Comparison of ENCODE assay signal across 1 cellular context in genomic region chr19:35569281-35569781, GRCh38.
TF ChIP-seq lines count a peak whose summit lies in the region.

No MANE protein-coding gene starts in this region.

TF ChIP-seq in HepG2, 621 proteins besides CTCF, POLR2A, EP300 and RAD21 (continued from another document and continues in another):
- TF ChIP-seq, protein P1, sequence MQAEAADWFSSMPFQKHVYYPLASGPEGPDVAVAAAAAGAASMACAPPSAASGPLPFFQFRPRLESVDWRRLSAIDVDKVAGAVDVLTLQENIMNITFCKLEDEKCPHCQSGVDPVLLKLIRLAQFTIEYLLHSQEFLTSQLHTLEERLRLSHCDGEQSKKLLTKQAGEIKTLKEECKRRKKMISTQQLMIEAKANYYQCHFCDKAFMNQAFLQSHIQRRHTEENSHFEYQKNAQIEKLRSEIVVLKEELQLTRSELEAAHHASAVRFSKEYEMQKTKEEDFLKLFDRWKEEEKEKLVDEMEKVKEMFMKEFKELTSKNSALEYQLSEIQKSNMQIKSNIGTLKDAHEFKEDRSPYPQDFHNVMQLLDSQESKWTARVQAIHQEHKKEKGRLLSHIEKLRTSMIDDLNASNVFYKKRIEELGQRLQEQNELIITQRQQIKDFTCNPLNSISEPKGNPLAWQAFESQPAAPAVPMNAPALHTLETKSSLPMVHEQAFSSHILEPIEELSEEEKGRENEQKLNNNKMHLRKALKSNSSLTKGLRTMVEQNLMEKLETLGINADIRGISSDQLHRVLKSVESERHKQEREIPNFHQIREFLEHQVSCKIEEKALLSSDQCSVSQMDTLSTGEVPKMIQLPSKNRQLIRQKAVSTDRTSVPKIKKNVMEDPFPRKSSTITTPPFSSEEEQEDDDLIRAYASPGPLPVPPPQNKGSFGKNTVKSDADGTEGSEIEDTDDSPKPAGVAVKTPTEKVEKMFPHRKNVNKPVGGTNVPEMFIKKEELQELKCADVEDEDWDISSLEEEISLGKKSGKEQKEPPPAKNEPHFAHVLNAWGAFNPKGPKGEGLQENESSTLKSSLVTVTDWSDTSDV (CRISPR knock-in tag; IDR thresholded peaks at IDR 0.05) = no peak
- TF ChIP-seq MTF2 (CRISPR knock-in tag; IDR thresholded peaks at IDR 0.05; ENCODE audit: borderline replicate concordance) = no peak
- TF ChIP-seq ZNF383 (CRISPR knock-in tag; IDR thresholded peaks at IDR 0.05; ENCODE audit: borderline replicate concordance) = no peak
- no peak for TF ChIP-seq ZNF3 (CRISPR knock-in tag; IDR thresholded peaks at IDR 0.05)
- TF ChIP-seq ZBTB8A (CRISPR knock-in tag; IDR thresholded peaks at IDR 0.05; ENCODE audit: borderline replicate concordance, low read depth) = no peak
- TF ChIP-seq MIER2 (CRISPR knock-in tag; IDR thresholded peaks at IDR 0.05) = peak; percentile 72; the same call in 1 of the 2 replicates
- no peak for TF ChIP-seq KMT2B (CRISPR knock-in tag; IDR thresholded peaks at IDR 0.05)
- TF ChIP-seq, protein P2, sequence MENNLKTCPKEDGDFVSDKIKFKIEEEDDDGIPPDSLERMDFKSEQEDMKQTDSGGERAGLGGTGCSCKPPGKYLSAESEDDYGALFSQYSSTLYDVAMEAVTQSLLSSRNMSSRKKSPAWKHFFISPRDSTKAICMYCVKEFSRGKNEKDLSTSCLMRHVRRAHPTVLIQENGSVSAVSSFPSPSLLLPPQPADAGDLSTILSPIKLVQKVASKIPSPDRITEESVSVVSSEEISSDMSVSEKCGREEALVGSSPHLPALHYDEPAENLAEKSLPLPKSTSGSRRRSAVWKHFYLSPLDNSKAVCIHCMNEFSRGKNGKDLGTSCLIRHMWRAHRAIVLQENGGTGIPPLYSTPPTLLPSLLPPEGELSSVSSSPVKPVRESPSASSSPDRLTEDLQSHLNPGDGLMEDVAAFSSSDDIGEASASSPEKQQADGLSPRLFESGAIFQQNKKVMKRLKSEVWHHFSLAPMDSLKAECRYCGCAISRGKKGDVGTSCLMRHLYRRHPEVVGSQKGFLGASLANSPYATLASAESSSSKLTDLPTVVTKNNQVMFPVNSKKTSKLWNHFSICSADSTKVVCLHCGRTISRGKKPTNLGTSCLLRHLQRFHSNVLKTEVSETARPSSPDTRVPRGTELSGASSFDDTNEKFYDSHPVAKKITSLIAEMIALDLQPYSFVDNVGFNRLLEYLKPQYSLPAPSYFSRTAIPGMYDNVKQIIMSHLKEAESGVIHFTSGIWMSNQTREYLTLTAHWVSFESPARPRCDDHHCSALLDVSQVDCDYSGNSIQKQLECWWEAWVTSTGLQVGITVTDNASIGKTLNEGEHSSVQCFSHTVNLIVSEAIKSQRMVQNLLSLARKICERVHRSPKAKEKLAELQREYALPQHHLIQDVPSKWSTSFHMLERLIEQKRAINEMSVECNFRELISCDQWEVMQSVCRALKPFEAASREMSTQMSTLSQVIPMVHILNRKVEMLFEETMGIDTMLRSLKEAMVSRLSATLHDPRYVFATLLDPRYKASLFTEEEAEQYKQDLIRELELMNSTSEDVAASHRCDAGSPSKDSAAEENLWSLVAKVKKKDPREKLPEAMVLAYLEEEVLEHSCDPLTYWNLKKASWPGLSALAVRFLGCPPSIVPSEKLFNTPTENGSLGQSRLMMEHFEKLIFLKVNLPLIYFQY (CRISPR knock-in tag; IDR thresholded peaks at IDR 0.05; ENCODE audit: borderline replicate concordance) = no peak
- TF ChIP-seq BATF2 (CRISPR knock-in tag; IDR thresholded peaks at IDR 0.05) = no peak
- no peak for TF ChIP-seq KLF15 (CRISPR knock-in tag; IDR thresholded peaks at IDR 0.05; ENCODE audit: borderline replicate concordance)
- TF ChIP-seq ZNF572 (CRISPR knock-in tag; IDR thresholded peaks at IDR 0.05) = no peak
- TF ChIP-seq MYNN (CRISPR knock-in tag; IDR thresholded peaks at IDR 0.05; ENCODE audit: low read depth) = no peak
- TF ChIP-seq, protein P3, sequence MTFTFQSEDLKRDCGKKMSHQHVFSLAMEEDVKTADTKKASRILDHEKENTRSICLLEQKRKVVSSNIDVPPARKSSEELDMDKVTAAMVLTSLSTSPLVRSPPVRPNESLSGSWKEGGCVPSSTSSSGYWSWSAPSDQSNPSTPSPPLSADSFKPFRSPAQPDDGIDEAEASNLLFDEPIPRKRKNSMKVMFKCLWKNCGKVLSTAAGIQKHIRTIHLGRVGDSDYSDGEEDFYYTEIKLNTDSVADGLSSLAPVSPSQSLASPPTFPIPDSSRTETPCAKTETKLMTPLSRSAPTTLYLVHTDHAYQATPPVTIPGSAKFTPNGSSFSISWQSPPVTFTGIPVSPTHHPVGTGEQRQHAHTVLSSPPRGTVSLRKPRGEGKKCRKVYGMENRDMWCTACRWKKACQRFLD (CRISPR knock-in tag; IDR thresholded peaks at IDR 0.05; ENCODE audit: borderline replicate concordance) = no peak
- peak; percentile 72; the same call in 1 of the 2 replicates for TF ChIP-seq ZNF788 (CRISPR knock-in tag; IDR thresholded peaks at IDR 0.05; ENCODE audit: borderline replicate concordance)
- TF ChIP-seq ZNF446 (CRISPR knock-in tag; IDR thresholded peaks at IDR 0.05) = no peak
- TF ChIP-seq ZNF652 (CRISPR knock-in tag; IDR thresholded peaks at IDR 0.05; ENCODE audit: borderline replicate concordance, low read depth) = no peak
- TF ChIP-seq ELF3 (CRISPR knock-in tag; IDR thresholded peaks at IDR 0.05) = no peak
- TF ChIP-seq, protein P4, sequence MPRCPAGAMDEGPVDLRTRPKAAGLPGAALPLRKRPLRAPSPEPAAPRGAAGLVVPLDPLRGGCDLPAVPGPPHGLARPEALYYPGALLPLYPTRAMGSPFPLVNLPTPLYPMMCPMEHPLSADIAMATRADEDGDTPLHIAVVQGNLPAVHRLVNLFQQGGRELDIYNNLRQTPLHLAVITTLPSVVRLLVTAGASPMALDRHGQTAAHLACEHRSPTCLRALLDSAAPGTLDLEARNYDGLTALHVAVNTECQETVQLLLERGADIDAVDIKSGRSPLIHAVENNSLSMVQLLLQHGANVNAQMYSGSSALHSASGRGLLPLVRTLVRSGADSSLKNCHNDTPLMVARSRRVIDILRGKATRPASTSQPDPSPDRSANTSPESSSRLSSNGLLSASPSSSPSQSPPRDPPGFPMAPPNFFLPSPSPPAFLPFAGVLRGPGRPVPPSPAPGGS (CRISPR knock-in tag; IDR thresholded peaks at IDR 0.05) = no peak
- no peak for TF ChIP-seq ZFP62 (CRISPR knock-in tag; IDR thresholded peaks at IDR 0.05)
- no peak for TF ChIP-seq NFE2L2 (IDR thresholded peaks at IDR 0.05; ENCODE audit: low read length)
- no peak for TF ChIP-seq ZNF280B (CRISPR knock-in tag; IDR thresholded peaks at IDR 0.05; ENCODE audit: borderline replicate concordance)
- no peak for TF ChIP-seq ZNF296 (CRISPR knock-in tag; conservative IDR thresholded peaks at IDR 0.05)
- no peak for TF ChIP-seq POLR2AphosphoS2 (IDR thresholded peaks at IDR 0.05; ENCODE audit: low read depth, low read length)
- no peak for TF ChIP-seq CENPX (CRISPR knock-in tag; IDR thresholded peaks at IDR 0.05)
- no peak for TF ChIP-seq TOPORS (CRISPR knock-in tag; IDR thresholded peaks at IDR 0.05)
- no peak for TF ChIP-seq CEBPZ (IDR thresholded peaks at IDR 0.05; ENCODE audit: low read length)
- 0 out of 2 replicates have a peak, but pooled peaks have one; percentile 29 for TF ChIP-seq ZNF574 (CRISPR knock-in tag; IDR thresholded peaks at IDR 0.05)
- peak; percentile 50 for TF ChIP-seq MED8 (CRISPR knock-in tag; IDR thresholded peaks at IDR 0.05; ENCODE audit: insufficient replicate concordance)
- TF ChIP-seq ZNF615 (CRISPR knock-in tag; IDR thresholded peaks at IDR 0.05; ENCODE audit: borderline replicate concordance) = no peak
- TF ChIP-seq NFKBIZ (CRISPR knock-in tag; IDR thresholded peaks at IDR 0.05) = no peak
- no peak for TF ChIP-seq HMGA1 (CRISPR knock-in tag; conservative IDR thresholded peaks at IDR 0.05)
- TF ChIP-seq KLF13 (CRISPR knock-in tag; IDR thresholded peaks at IDR 0.05) = no peak
- TF ChIP-seq ATF7 (IDR thresholded peaks at IDR 0.05) = no peak
- TF ChIP-seq ATF7 (CRISPR knock-in tag; IDR thresholded peaks at IDR 0.05) = no peak
- TF ChIP-seq ZNF550 (CRISPR knock-in tag; IDR thresholded peaks at IDR 0.05; ENCODE audit: borderline replicate concordance) = no peak
- TF ChIP-seq, protein P5, sequence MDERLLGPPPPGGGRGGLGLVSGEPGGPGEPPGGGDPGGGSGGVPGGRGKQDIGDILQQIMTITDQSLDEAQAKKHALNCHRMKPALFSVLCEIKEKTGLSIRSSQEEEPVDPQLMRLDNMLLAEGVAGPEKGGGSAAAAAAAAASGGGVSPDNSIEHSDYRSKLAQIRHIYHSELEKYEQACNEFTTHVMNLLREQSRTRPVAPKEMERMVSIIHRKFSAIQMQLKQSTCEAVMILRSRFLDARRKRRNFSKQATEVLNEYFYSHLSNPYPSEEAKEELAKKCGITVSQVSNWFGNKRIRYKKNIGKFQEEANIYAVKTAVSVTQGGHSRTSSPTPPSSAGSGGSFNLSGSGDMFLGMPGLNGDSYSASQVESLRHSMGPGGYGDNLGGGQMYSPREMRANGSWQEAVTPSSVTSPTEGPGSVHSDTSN (CRISPR knock-in tag; IDR thresholded peaks at IDR 0.05) = no peak
- no peak for TF ChIP-seq MAFK (conservative IDR thresholded peaks at IDR 0.05 in 1 of 2, IDR thresholded peaks at IDR 0.05 in 1 of 2; ENCODE audit: low read length in 2 of 2)
- no peak for TF ChIP-seq YY1 (IDR thresholded peaks at IDR 0.05; ENCODE audit: insufficient read depth, insufficient replicate concordance, low read depth, low read length)
- peak; percentile 81; the same call in 1 of the 2 replicates for TF ChIP-seq PITX1 (CRISPR knock-in tag; IDR thresholded peaks at IDR 0.05)
- 0 out of 2 replicates have a peak, but pooled peaks have one; percentile 39 for TF ChIP-seq JUND (CRISPR knock-in tag; IDR thresholded peaks at IDR 0.05)
- no peak for TF ChIP-seq FOXK2 (IDR thresholded peaks at IDR 0.05)
- TF ChIP-seq, protein P6, sequence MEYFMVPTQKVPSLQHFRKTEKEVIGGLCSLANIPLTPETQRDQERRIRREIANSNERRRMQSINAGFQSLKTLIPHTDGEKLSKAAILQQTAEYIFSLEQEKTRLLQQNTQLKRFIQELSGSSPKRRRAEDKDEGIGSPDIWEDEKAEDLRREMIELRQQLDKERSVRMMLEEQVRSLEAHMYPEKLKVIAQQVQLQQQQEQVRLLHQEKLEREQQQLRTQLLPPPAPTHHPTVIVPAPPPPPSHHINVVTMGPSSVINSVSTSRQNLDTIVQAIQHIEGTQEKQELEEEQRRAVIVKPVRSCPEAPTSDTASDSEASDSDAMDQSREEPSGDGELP (IDR thresholded peaks at IDR 0.05; ENCODE audit: borderline replicate concordance, low read depth) = no peak
- no peak for TF ChIP-seq NBN (conservative IDR thresholded peaks at IDR 0.05)
- TF ChIP-seq ZNF207 (IDR thresholded peaks at IDR 0.05; ENCODE audit: borderline replicate concordance) = no peak
- TF ChIP-seq KLF16 (CRISPR knock-in tag; IDR thresholded peaks at IDR 0.05) = no peak
- peak; percentile 56; the same call in 1 of the 2 replicates for TF ChIP-seq BORCS8-MEF2B (CRISPR knock-in tag; IDR thresholded peaks at IDR 0.05)
